Comparison of ENCODE assay signal across 1 cellular context in genomic region chr12:38053655-38054464, GRCh38.
TF ChIP-seq lines count a peak whose summit lies in the region.

No MANE protein-coding gene starts in this region.

TF ChIP-seq in SK-N-SH treated with all-trans-retinoic acid at 6 μM for 48 hours, 23 proteins besides CTCF, POLR2A, EP300 and RAD21 (continued from another document):
- no peak for TF ChIP-seq PATZ1 (CRISPR knock-in tag; IDR thresholded peaks at IDR 0.05; ENCODE audit: borderline replicate concordance)
- no peak for TF ChIP-seq TOX (CRISPR knock-in tag; IDR thresholded peaks at IDR 0.05; ENCODE audit: borderline replicate concordance)
- no peak for TF ChIP-seq ISL1 (CRISPR knock-in tag; IDR thresholded peaks at IDR 0.05)
- no peak for TF ChIP-seq ZFP3 (CRISPR knock-in tag; IDR thresholded peaks at IDR 0.05)
- no peak for TF ChIP-seq RARB (CRISPR knock-in tag; IDR thresholded peaks at IDR 0.05)
TF ChIP-seq in SK-N-SH treated with all-trans-retinoic acid at 6 μM for 48 hours: peak in this region for 0.
